Comparison of ENCODE assay signal across 2 cellular contexts in genomic region chr22:44604455-44604854, GRCh38.
TF ChIP-seq lines count a peak whose summit lies in the region.

No MANE protein-coding gene starts in this region.

TF ChIP-seq in HepG2, 621 proteins besides CTCF, POLR2A, EP300 and RAD21 (continued from another document):
- peak; percentile 41; the same call in 1 of the 2 replicates for TF ChIP-seq NONO (IDR thresholded peaks at IDR 0.05)
- no peak for TF ChIP-seq NONO (CRISPR knock-in tag; conservative IDR thresholded peaks at IDR 0.05)
- TF ChIP-seq MNT (IDR thresholded peaks at IDR 0.05): peak; percentile 100
- no peak for TF ChIP-seq ZNF800 (CRISPR knock-in tag; IDR thresholded peaks at IDR 0.05)

TF ChIP-seq in GM12878, 131 proteins besides CTCF, POLR2A, EP300 and RAD21 (continued from another document):
- TF ChIP-seq SMAD1 (IDR thresholded peaks at IDR 0.05; ENCODE audit: low read depth, partially characterized antibody) (no peak), SKIL (IDR thresholded peaks at IDR 0.05; ENCODE audit: low read depth, poor library complexity, severe bottlenecking) (no peak), ZBTB11 (CRISPR knock-in tag; IDR thresholded peaks at IDR 0.05) (no peak), ZNF207 (IDR thresholded peaks at IDR 0.05; ENCODE audit: borderline replicate concordance) (no peak), BHLHE40 (IDR thresholded peaks at IDR 0.05; ENCODE audit: borderline replicate concordance in 1 of 2, low read depth in 2 of 2, low read length in 1 of 2) (peak in 1 of 2 experiments; percentile 20; a peak in 1 of 4 replicates), E2F8 (IDR thresholded peaks at IDR 0.05; ENCODE audit: low read depth, partially characterized antibody) (no peak)
